In the genomic region with DNA sequence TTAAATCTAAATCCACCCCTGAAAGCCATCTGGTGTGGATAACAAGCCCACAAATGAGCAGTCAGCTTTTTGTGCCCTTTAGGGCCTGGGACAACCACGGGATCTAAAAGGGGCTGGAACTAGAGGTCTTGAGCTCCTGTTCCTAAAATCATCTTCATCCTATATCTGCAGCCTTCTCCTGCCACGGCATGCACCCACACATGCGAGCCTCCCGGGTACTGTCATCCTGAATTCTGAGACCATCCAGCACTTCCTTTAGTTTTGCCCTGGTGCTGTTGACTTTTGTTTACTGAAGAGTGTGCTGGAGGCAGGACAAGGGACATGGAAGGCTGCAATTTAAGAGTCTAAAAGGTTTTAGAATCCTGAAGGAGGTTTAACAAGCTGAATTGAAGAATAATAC, we compare ENCODE assay signal across 1 cellular context.
TF ChIP-seq lines count a peak whose summit lies in the region.

No MANE protein-coding gene starts in this region.

TF ChIP-seq in HepG2, 621 proteins besides CTCF, POLR2A, EP300 and RAD21 (continued from another document):
- TF ChIP-seq, protein P1, sequence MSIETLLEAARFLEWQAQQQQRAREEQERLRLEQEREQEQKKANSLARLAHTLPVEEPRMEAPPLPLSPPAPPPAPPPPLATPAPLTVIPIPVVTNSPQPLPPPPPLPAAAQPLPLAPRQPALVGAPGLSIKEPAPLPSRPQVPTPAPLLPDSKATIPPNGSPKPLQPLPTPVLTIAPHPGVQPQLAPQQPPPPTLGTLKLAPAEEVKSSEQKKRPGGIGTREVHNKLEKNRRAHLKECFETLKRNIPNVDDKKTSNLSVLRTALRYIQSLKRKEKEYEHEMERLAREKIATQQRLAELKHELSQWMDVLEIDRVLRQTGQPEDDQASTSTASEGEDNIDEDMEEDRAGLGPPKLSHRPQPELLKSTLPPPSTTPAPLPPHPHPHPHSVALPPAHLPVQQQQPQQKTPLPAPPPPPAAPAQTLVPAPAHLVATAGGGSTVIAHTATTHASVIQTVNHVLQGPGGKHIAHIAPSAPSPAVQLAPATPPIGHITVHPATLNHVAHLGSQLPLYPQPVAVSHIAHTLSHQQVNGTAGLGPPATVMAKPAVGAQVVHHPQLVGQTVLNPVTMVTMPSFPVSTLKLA (IDR thresholded peaks at IDR 0.05), result no peak
- no peak for TF ChIP-seq ZNF282 (IDR thresholded peaks at IDR 0.05; ENCODE audit: partially characterized antibody)
- TF ChIP-seq ZNF468 (CRISPR knock-in tag; IDR thresholded peaks at IDR 0.05), result no peak
- no peak for TF ChIP-seq JARID2 (CRISPR knock-in tag; IDR thresholded peaks at IDR 0.05; ENCODE audit: insufficient replicate concordance)
- TF ChIP-seq PLRG1 (conservative IDR thresholded peaks at IDR 0.05), result no peak
- TF ChIP-seq SIX1 (CRISPR knock-in tag; IDR thresholded peaks at IDR 0.05; ENCODE audit: borderline replicate concordance), result no peak
- TF ChIP-seq LCORL (IDR thresholded peaks at IDR 0.05), result no peak
- TF ChIP-seq LCORL (CRISPR knock-in tag; IDR thresholded peaks at IDR 0.05), result no peak
- TF ChIP-seq, protein P2, sequence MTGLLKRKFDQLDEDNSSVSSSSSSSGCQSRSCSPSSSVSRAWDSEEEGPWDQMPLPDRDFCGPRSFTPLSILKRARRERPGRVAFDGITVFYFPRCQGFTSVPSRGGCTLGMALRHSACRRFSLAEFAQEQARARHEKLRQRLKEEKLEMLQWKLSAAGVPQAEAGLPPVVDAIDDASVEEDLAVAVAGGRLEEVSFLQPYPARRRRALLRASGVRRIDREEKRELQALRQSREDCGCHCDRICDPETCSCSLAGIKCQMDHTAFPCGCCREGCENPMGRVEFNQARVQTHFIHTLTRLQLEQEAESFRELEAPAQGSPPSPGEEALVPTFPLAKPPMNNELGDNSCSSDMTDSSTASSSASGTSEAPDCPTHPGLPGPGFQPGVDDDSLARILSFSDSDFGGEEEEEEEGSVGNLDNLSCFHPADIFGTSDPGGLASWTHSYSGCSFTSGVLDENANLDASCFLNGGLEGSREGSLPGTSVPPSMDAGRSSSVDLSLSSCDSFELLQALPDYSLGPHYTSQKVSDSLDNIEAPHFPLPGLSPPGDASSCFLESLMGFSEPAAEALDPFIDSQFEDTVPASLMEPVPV (CRISPR knock-in tag; IDR thresholded peaks at IDR 0.05), result no peak
- no peak for TF ChIP-seq SNAI1 (CRISPR knock-in tag; IDR thresholded peaks at IDR 0.05; ENCODE audit: borderline replicate concordance)
- TF ChIP-seq JUN (CRISPR knock-in tag; IDR thresholded peaks at IDR 0.05), result no peak
- TF ChIP-seq, protein P3, sequence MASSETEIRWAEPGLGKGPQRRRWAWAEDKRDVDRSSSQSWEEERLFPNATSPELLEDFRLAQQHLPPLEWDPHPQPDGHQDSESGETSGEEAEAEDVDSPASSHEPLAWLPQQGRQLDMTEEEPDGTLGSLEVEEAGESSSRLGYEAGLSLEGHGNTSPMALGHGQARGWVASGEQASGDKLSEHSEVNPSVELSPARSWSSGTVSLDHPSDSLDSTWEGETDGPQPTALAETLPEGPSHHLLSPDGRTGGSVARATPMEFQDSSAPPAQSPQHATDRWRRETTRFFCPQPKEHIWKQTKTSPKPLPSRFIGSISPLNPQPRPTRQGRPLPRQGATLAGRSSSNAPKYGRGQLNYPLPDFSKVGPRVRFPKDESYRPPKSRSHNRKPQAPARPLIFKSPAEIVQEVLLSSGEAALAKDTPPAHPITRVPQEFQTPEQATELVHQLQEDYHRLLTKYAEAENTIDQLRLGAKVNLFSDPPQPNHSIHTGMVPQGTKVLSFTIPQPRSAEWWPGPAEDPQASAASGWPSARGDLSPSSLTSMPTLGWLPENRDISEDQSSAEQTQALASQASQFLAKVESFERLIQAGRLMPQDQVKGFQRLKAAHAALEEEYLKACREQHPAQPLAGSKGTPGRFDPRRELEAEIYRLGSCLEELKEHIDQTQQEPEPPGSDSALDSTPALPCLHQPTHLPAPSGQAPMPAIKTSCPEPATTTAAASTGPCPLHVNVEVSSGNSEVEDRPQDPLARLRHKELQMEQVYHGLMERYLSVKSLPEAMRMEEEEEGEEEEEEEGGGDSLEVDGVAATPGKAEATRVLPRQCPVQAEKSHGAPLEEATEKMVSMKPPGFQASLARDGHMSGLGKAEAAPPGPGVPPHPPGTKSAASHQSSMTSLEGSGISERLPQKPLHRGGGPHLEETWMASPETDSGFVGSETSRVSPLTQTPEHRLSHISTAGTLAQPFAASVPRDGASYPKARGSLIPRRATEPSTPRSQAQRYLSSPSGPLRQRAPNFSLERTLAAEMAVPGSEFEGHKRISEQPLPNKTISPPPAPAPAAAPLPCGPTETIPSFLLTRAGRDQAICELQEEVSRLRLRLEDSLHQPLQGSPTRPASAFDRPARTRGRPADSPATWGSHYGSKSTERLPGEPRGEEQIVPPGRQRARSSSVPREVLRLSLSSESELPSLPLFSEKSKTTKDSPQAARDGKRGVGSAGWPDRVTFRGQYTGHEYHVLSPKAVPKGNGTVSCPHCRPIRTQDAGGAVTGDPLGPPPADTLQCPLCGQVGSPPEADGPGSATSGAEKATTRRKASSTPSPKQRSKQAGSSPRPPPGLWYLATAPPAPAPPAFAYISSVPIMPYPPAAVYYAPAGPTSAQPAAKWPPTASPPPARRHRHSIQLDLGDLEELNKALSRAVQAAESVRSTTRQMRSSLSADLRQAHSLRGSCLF (CRISPR knock-in tag; IDR thresholded peaks at IDR 0.05; ENCODE audit: borderline replicate concordance), result no peak
- TF ChIP-seq, protein P4, sequence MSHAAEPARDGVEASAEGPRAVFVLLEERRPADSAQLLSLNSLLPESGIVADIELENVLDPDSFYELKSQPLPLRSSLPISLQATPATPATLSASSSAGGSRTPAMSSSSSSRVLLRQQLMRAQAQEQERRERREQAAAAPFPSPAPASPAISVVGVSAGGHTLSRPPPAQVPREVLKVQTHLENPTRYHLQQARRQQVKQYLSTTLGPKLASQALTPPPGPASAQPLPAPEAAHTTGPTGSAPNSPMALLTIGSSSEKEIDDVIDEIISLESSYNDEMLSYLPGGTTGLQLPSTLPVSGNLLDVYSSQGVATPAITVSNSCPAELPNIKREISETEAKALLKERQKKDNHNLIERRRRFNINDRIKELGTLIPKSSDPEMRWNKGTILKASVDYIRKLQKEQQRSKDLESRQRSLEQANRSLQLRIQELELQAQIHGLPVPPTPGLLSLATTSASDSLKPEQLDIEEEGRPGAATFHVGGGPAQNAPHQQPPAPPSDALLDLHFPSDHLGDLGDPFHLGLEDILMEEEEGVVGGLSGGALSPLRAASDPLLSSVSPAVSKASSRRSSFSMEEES (CRISPR knock-in tag; IDR thresholded peaks at IDR 0.05), result no peak
- TF ChIP-seq, protein P5, sequence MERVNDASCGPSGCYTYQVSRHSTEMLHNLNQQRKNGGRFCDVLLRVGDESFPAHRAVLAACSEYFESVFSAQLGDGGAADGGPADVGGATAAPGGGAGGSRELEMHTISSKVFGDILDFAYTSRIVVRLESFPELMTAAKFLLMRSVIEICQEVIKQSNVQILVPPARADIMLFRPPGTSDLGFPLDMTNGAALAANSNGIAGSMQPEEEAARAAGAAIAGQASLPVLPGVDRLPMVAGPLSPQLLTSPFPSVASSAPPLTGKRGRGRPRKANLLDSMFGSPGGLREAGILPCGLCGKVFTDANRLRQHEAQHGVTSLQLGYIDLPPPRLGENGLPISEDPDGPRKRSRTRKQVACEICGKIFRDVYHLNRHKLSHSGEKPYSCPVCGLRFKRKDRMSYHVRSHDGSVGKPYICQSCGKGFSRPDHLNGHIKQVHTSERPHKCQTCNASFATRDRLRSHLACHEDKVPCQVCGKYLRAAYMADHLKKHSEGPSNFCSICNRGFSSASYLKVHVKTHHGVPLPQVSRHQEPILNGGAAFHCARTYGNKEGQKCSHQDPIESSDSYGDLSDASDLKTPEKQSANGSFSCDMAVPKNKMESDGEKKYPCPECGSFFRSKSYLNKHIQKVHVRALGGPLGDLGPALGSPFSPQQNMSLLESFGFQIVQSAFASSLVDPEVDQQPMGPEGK (CRISPR knock-in tag; IDR thresholded peaks at IDR 0.05), result no peak
